Comparison of ENCODE assay signal across 9 cellular contexts in the genomic region with DNA sequence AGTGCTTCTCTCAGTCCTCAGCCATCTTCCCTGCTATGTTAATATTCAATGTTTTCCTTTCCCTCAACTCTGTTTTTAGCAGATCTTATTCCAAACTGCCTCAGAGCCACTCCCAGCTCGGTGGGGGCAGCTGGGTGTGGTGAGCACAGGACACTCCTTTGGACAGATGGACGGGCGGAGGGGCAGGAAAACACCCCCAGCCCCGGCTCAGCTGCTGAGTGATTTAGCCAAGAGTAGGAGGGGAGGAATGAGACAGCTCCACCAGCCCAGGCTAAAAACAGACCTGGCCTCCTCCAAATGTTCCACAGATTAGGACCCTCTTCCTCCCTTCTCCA.
DNase-seq lines count a peak whose midpoint lies in the region; ATAC-seq and TF ChIP-seq lines count a peak whose summit lies in the region.
"Had no signal": no experiment of that assay in that cellular context is flagged by ENCODE, and none has a peak within 500 bp of the region (broad histone marks: within the 10 kb centered on the region; RNA-seq: fewer than 3 reads in every experiment).

No MANE protein-coding gene starts in this region.

- H3K4me2 ChIP-seq in GM23248 (ENCODE audit: unreplicated experiment) (no peak overlapping the region), neuronal stem cell (ENCODE audit: insufficient read depth, low read length, poor library complexity, severe bottlenecking) (no peak overlapping the region)

- H3K36me3 ChIP-seq in GM23248 (ENCODE audit: low read depth), result no peaks in the 10 kb centered on the region
- no peaks in the 10 kb centered on the region for H3K36me3 ChIP-seq in neuronal stem cell (replicated peaks in 1 of 2; ENCODE audit: control insufficient read depth in 2 of 2, insufficient read depth in 2 of 2, low read length in 2 of 2)

- H3K4me1 ChIP-seq in GM23248 (ENCODE audit: insufficient read depth), result peaks cover 5% of the 10 kb centered on the region
- H3K4me1 ChIP-seq in neuronal stem cell (ENCODE audit: control insufficient read depth in 2 of 2, insufficient read depth in 1 of 2, low read depth in 1 of 2, low read length in 2 of 2), result peaks cover 4 to 14% of the 10 kb centered on the region in 2 donors

- in situ Hi-C loops in GM23248 (cut with MboI), result no loop called here

- H3K4me3 ChIP-seq in GM23248 (no peak overlapping the region), neuronal stem cell (ENCODE audit: low read length in 2 of 2) (no peak overlapping the region)
- H3K4me3 ChIP-seq: lung had no signal

- H3K79me1 ChIP-seq in neuronal stem cell (ENCODE audit: low read depth, low read length), result peaks cover 2% of the 10 kb centered on the region

- H4K91ac ChIP-seq in neuronal stem cell (ENCODE audit: low read depth, low read length, poor library complexity), result no peak overlapping the region

- TF ChIP-seq CTCF in chondrocyte (IDR thresholded peaks at IDR 0.05), result no peak

- H3K27ac ChIP-seq in GM23248 (no peak overlapping the region), neuronal stem cell (replicated peaks; ENCODE audit: low read length) (no peak overlapping the region)

- no peak overlapping the region for H2BK5ac ChIP-seq in neuronal stem cell (ENCODE audit: low read length)

- H3K9me3 ChIP-seq in GM23248 (ENCODE audit: low read depth) (no peaks in the 10 kb centered on the region), neuronal stem cell (replicated peaks in 1 of 2; ENCODE audit: control insufficient read depth in 2 of 2, insufficient read depth in 1 of 2, low read depth in 1 of 2, low read length in 2 of 2) (no peaks in the 10 kb centered on the region)

- H3K27me3 Mint-ChIP-seq in chondrocyte (ENCODE audit: low read depth), result no peaks in the 10 kb centered on the region
- H3K27me3 Mint-ChIP-seq: activated B cell treated with CpG ODN at 0.5 μM for 24 hours had no signal

- no peaks in the 10 kb centered on the region for H3K36me3 Mint-ChIP-seq in chondrocyte (ENCODE audit: low read depth)

- H3K23ac ChIP-seq in neuronal stem cell (ENCODE audit: low read depth, low read length, poor library complexity), result no peak overlapping the region

- peak overlapping the region; percentile 49 for H3K27ac Mint-ChIP-seq in chondrocyte (ENCODE audit: unreplicated experiment)
- H3K27ac Mint-ChIP-seq: activated B cell treated with CpG ODN at 0.5 μM for 24 hours had no signal

- H3K27me3 ChIP-seq in GM23248 (replicated peaks; ENCODE audit: insufficient read depth), result no peaks in the 10 kb centered on the region; the same call in 1 of the 2 replicates
- no peaks in the 10 kb centered on the region for H3K27me3 ChIP-seq in neuronal stem cell (ENCODE audit: control insufficient read depth in 3 of 3, insufficient read depth in 3 of 3, low read depth in 1 of 3, low read length in 3 of 3)

- no peak overlapping the region for H3K14ac ChIP-seq in neuronal stem cell (ENCODE audit: low read length)

- no peak overlapping the region for H2BK120ac ChIP-seq in neuronal stem cell (ENCODE audit: low read depth, low read length)

- H3K79me2 ChIP-seq in GM23248 (ENCODE audit: insufficient read depth), result no peaks in the 10 kb centered on the region

- no peak for ATAC-seq in HG03469 (IDR thresholded peaks at IDR 0.05; ENCODE audit: unreplicated experiment)

- no peak overlapping the region for H2AK5ac ChIP-seq in neuronal stem cell (ENCODE audit: low read depth, low read length)

- H3K9me2 ChIP-seq in GM23248 (ENCODE audit: insufficient read depth), result no peaks in the 10 kb centered on the region

- H3K4me3 Mint-ChIP-seq in chondrocyte (ENCODE audit: unreplicated experiment), result no peak overlapping the region
- H3K4me3 Mint-ChIP-seq: activated B cell treated with CpG ODN at 0.5 μM for 24 hours had no signal

- peaks cover 24% of the 10 kb centered on the region for H3K4me1 Mint-ChIP-seq in chondrocyte (ENCODE audit: low read depth)
- H3K4me1 Mint-ChIP-seq: activated B cell treated with CpG ODN at 0.5 μM for 24 hours had no signal

- H3K9ac ChIP-seq in GM23248 (no peak overlapping the region), neuronal stem cell (ENCODE audit: low read depth, low read length, poor library complexity) (no peak overlapping the region)

- 15 to 19% methylated on average over 4 of the region's 4 CpGs for WGBS in GM23248 (ENCODE audit: low coverage in 1 of 2, low lambda C conversion rate in 2 of 2, missing lambda C conversion rate in 2 of 2), 2 experiments
- no CpG with 5 or more reads among the region's 4 CpGs for WGBS in neuronal stem cell (ENCODE audit: extremely low coverage in 2 of 2, insufficient read length in 2 of 2, insufficient replicate concordance in 1 of 2), 2 donors

- no peak overlapping the region for H4K8ac ChIP-seq in neuronal stem cell (ENCODE audit: low read depth, low read length)

- peak overlapping the region; percentile 68 for H2AFZ ChIP-seq in GM23248
- H2AFZ ChIP-seq in neuronal stem cell (ENCODE audit: low read length), result peak overlapping the region; percentile 83

- no peak overlapping the region for H3K4ac ChIP-seq in neuronal stem cell (ENCODE audit: low read length)

- H3K18ac ChIP-seq in neuronal stem cell (ENCODE audit: low read length), result no peak overlapping the region

- no peak overlapping the region for H2BK12ac ChIP-seq in neuronal stem cell (ENCODE audit: low read length)

- H3K9me3 Mint-ChIP-seq in chondrocyte (ENCODE audit: low read depth), result no peaks in the 10 kb centered on the region
- H3K9me3 Mint-ChIP-seq: activated B cell treated with CpG ODN at 0.5 μM for 24 hours had no signal

- DNase-seq in GM23248 (no peak), NCI-H446 (lab: John Stamatoyannopoulos, UW) (peak; percentile 93 to 95), chondrocyte (ENCODE audit: low spot score) (no peak), neuronal stem cell (ENCODE audit: low spot score) (no peak), NCI-H128 (lab: John Stamatoyannopoulos, UW; ENCODE audit: unreplicated experiment) (no peak), mesenteric fat pad (ENCODE audit: low spot score) (no peak)
- DNase-seq: activated B cell treated with CpG ODN at 0.5 μM for 24 hours had no signal

- H3F3A ChIP-seq in GM23248 (ENCODE audit: insufficient read depth), result no peaks in the 10 kb centered on the region

- H4K20me1 ChIP-seq in GM23248 (ENCODE audit: insufficient read depth), result no peaks in the 10 kb centered on the region

- no peak overlapping the region for H2BK15ac ChIP-seq in neuronal stem cell (ENCODE audit: low read length)

Comparison
In these comparisons a context has a peak if more than half of its experiments do, and no peak if none do; other contexts are left out.
1. DNase-seq: peak in NCI-H446 (2 of 2); none in GM23248 (single experiment), chondrocyte (single experiment), neuronal stem cell (single experiment), NCI-H128 (single experiment) and mesenteric fat pad (single experiment).